ENCODE assay signal across 1 cellular context in the genomic region with DNA sequence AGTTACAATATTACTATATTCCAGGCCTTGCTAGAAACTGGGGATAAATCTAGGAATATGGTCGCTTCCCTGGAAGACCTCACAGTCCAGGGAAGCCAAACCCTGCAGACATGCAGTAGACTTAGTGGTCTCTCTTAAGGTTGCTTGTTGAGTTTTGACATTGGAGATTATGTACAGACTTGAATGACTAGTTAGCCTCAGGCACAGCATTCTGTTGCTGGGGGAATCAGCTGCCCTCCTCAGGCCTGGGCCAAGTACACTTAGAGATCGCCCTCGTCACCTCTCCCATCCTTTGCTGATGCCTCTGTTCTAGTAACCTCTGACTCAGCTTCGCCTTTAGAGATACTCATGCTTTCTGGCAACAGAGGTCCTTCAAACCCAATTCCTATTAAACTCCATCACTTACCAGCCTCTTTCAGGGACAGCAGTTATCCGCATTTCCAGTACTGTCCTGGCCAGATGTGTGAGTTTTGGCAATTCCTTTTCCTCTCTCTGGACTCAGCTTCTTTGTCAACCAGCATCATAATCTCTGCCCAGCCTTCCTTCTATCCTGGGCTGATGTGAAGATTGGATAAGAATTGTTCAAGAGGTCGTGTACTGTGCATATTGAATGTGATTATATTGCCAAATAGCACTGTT.
TF ChIP-seq lines count a peak whose summit lies in the region.

No MANE protein-coding gene starts in this region.

TF ChIP-seq in A549, 52 proteins besides CTCF, POLR2A, EP300 and RAD21 (continued from another document):
- TF ChIP-seq REST (IDR thresholded peaks at IDR 0.05) (no peak), BCL3 (IDR thresholded peaks at IDR 0.05) (no peak), USF2 (IDR thresholded peaks at IDR 0.05) (no peak), NR3C1 (IDR thresholded peaks at IDR 0.05) (no peak), MYC (IDR thresholded peaks at IDR 0.05; ENCODE audit: borderline replicate concordance, low read length) (no peak), NFE2L2 (conservative IDR thresholded peaks at IDR 0.05; ENCODE audit: low read length) (no peak), MAX (IDR thresholded peaks at IDR 0.05) (no peak), ZNF302 (CRISPR knock-in tag; IDR thresholded peaks at IDR 0.05) (no peak), RCOR1 (IDR thresholded peaks at IDR 0.05; ENCODE audit: low read depth, low read length) (no peak), E2F6 (IDR thresholded peaks at IDR 0.05; ENCODE audit: borderline replicate concordance, low read depth) (no peak), BHLHE40 (IDR thresholded peaks at IDR 0.05; ENCODE audit: low read depth, low read length) (no peak), MAZ (IDR thresholded peaks at IDR 0.05; ENCODE audit: borderline replicate concordance, low read depth, low read length) (no peak), EHF (CRISPR knock-in tag; IDR thresholded peaks at IDR 0.05) (no peak)
- TF ChIP-seq, protein P1, sequence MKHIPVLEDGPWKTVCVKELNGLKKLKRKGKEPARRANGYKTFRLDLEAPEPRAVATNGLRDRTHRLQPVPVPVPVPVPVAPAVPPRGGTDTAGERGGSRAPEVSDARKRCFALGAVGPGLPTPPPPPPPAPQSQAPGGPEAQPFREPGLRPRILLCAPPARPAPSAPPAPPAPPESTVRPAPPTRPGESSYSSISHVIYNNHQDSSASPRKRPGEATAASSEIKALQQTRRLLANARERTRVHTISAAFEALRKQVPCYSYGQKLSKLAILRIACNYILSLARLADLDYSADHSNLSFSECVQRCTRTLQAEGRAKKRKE (CRISPR knock-in tag; IDR thresholded peaks at IDR 0.05; ENCODE audit: low read depth): no peak
- TF ChIP-seq, protein P2, sequence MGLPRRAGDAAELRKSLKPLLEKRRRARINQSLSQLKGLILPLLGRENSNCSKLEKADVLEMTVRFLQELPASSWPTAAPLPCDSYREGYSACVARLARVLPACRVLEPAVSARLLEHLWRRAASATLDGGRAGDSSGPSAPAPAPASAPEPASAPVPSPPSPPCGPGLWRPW (IDR thresholded peaks at IDR 0.05): no peak
- TF ChIP-seq, protein P3, sequence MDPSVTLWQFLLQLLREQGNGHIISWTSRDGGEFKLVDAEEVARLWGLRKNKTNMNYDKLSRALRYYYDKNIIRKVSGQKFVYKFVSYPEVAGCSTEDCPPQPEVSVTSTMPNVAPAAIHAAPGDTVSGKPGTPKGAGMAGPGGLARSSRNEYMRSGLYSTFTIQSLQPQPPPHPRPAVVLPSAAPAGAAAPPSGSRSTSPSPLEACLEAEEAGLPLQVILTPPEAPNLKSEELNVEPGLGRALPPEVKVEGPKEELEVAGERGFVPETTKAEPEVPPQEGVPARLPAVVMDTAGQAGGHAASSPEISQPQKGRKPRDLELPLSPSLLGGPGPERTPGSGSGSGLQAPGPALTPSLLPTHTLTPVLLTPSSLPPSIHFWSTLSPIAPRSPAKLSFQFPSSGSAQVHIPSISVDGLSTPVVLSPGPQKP (IDR thresholded peaks at IDR 0.05; ENCODE audit: low read depth, low read length): no peak
